8 cellular contexts compared by ENCODE assay signal in the genomic region with DNA sequence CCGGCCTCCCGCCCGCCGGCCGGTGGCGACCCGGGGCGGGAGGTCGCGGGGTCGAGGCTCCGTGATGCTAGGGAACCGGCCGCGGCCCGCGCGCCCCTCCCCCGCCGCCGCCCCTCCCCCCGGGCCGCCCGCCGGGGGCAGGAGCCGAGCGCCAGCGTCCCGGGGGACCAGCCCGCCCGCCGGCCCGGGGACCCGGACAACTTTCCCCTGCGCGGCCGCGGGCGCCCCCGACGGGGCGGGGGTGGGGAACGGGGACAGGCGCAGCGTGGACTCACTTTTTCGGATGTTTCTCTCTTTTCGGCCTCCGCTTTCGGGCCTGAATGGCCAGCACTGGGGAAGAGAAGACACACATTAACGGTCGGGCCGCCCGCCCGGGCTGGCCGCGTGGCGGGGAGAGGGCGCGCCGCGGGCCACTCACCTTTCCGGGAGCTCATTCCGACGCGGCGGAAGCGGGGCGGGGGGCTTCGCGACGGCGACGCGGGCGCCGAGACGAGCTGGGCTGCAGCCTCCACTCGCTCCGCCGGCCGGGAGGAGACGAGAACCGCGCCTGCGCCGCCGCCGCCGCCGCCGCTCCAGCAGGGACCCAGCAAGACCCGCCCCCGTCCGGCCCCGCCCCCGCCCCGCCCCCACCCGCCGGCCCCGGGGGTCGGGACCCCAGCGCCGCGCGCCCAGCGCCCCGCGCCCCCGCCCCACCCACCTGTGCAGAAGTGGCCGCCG.
DNase-seq lines count a peak whose midpoint lies in the region; ATAC-seq lines count a peak whose summit lies in the region.

A gene (minus strand): TSS at position 549 of the 717 bp plus-strand sequence.

- H3K4me1 Mint-ChIP-seq in central memory CD8-positive, alpha-beta T cell, result peaks cover 35% of the 10 kb centered on the region

- H3K27ac Mint-ChIP-seq in central memory CD8-positive, alpha-beta T cell (ENCODE audit: low read depth), result peak within 1 kb of the TSS; percentile 96

- peaks cover 10% of the 10 kb centered on the region for H3K36me3 Mint-ChIP-seq in central memory CD8-positive, alpha-beta T cell (ENCODE audit: insufficient read depth)

- no peaks in the 10 kb centered on the region for H3K27me3 Mint-ChIP-seq in central memory CD8-positive, alpha-beta T cell

- peak; percentile 84 for ATAC-seq in HG02571 (IDR thresholded peaks at IDR 0.05; ENCODE audit: unreplicated experiment)
- ATAC-seq in activated CD4-positive, CD25-positive, alpha-beta regulatory T cell treated with anti-CD3 and anti-CD28 coated beads, Interleukin-2, amount 50 U/mL, for 24 hours, result peak; percentile 84 to 88
- peak; percentile 72 for ATAC-seq in central memory CD8-positive, alpha-beta T cell (replicated peaks; ENCODE audit: extremely low read depth, poor library complexity, severe bottlenecking)

- peak within 1 kb of the TSS; percentile 94 for H3K4me3 Mint-ChIP-seq in central memory CD8-positive, alpha-beta T cell

- no peaks in the 10 kb centered on the region for H3K9me3 Mint-ChIP-seq in central memory CD8-positive, alpha-beta T cell

- DNase-seq in NCI-H1436 (lab: John Stamatoyannopoulos, UW) (peak; percentile 56), NCI-H1436 treated with DMSO at 0.1 percent for 48 hours (lab: John Stamatoyannopoulos, UW) (no peak), NCI-H1105 treated with DMSO at 0.1 percent for 48 hours (lab: John Stamatoyannopoulos, UW) (peak; percentile 53), kidney glomerular epithelial cell (lab: John Stamatoyannopoulos, UW) (peak; percentile 10)
- peak; percentile 29 to 38 for DNase-seq in central memory CD8-positive, alpha-beta T cell (ENCODE audit: low spot score in 2 of 2)
- peak; percentile 50 to 71 for DNase-seq in stimulated activated CD4-positive, alpha-beta T cell treated with anti-CD3 and anti-CD28 coated beads, Interleukin-15, amount 100 ng/mL, for 48 hours (ENCODE audit: low read depth in 2 of 2)
